Comparison of ENCODE assay signal across 14 cellular contexts in genomic region chr3:169171739-169172138, GRCh38.
DNase-seq lines count a peak whose midpoint lies in the region; ATAC-seq and TF ChIP-seq lines count a peak whose summit lies in the region.
"Had no signal": no experiment of that assay in that cellular context is flagged by ENCODE, and none has a peak within 500 bp of the region (broad histone marks: within the 10 kb centered on the region; RNA-seq: fewer than 3 reads in every experiment).

No MANE protein-coding gene starts in this region.

- peaks cover 3% of the 10 kb centered on the region for H3K27me3 Mint-ChIP-seq in nephron progenitor cell (ENCODE audit: low read depth, poor library complexity)
- no peaks in the 10 kb centered on the region for H3K27me3 Mint-ChIP-seq in activated T-cell treated with anti-CD3 and anti-CD28 coated beads, Interleukin-2, amount 50 U/mL, for 4 hours (ENCODE audit: low read depth)
- H3K27me3 Mint-ChIP-seq in HFFc6 (ENCODE audit: insufficient read depth): peaks cover 6% of the 10 kb centered on the region; the same call in 1 of the 2 replicates

- H2AK9ac ChIP-seq in IMR-90 (replicated peaks; ENCODE audit: low read depth, low read length, poor library complexity): no peak overlapping the region

- dilution Hi-C loops in IMR-90 (cut with HindIII; ENCODE audit: low sequenced_read_pairs, unreplicated experiment): no loop called here

- H2BK20ac ChIP-seq in IMR-90 (ENCODE audit: low read depth, low read length): no peak overlapping the region

- peak; percentile 3 for DNase-seq in GM04503 (ENCODE audit: low read depth)
- DNase-seq in IMR-90: no peak
- peak; percentile 49 for DNase-seq in dermis blood vessel endothelial cell
- no peak for DNase-seq in nephron progenitor cell
- DNase-seq in activated T-cell treated with anti-CD3 and anti-CD28 coated beads, Interleukin-2, amount 50 U/mL, for 4 hours: no peak
- DNase-seq in HFFc6: no peak
- DNase-seq in AML-193 (lab: John Stamatoyannopoulos, UW): no peak
- DNase-seq: H7; KBM-7; NCI-H1092; NCI-H69; NK-92 treated with Interleukin-12 subunit alpha and Interleukin-12 subunit beta, amount 100 ng/mL, for 24 hours; OCI-M1 had no signal

- no peak overlapping the region for H3K27ac ChIP-seq in IMR-90 (ENCODE audit: insufficient read depth, low read length)
- H3K27ac ChIP-seq: BLaER1 treated with 17β-estradiol and CSF1 and Interleukin-3, amounts not matched to agents 10 nM and 100 nM had no signal

- H3K27me3 ChIP-seq in IMR-90 (ENCODE audit: control insufficient read depth, insufficient read depth, low read length): no peaks in the 10 kb centered on the region
- H3K27me3 ChIP-seq: BLaER1 treated with 17β-estradiol and CSF1 and Interleukin-3, amounts not matched to agents 10 nM and 100 nM had no signal

- no peaks in the 10 kb centered on the region for H3K4me1 ChIP-seq in IMR-90 (ENCODE audit: control insufficient read depth, insufficient read depth, low read length)
- H3K4me1 ChIP-seq: BLaER1 treated with 17β-estradiol and CSF1 and Interleukin-3, amounts not matched to agents 10 nM and 100 nM had no signal

- no peak overlapping the region for H3K4me3 ChIP-seq in IMR-90 (ENCODE audit: insufficient read depth, low read depth, low read length)
- H3K4me3 ChIP-seq: BLaER1 treated with 17β-estradiol and CSF1 and Interleukin-3, amounts not matched to agents 10 nM and 100 nM had no signal

- H3K36me3 Mint-ChIP-seq in nephron progenitor cell (ENCODE audit: low read depth) (no peaks in the 10 kb centered on the region), HFFc6 (ENCODE audit: low read depth) (no peaks in the 10 kb centered on the region)
- H3K36me3 Mint-ChIP-seq in activated T-cell treated with anti-CD3 and anti-CD28 coated beads, Interleukin-2, amount 50 U/mL, for 4 hours (ENCODE audit: insufficient read depth): no peaks in the 10 kb centered on the region

- no peaks in the 10 kb centered on the region for H3K36me3 ChIP-seq in IMR-90 (ENCODE audit: control insufficient read depth, insufficient read depth, low read length)
- H3K36me3 ChIP-seq: BLaER1 treated with 17β-estradiol and CSF1 and Interleukin-3, amounts not matched to agents 10 nM and 100 nM had no signal

- no peak overlapping the region for H3K4me3 Mint-ChIP-seq in nephron progenitor cell
- no peak overlapping the region for H3K4me3 Mint-ChIP-seq in activated T-cell treated with anti-CD3 and anti-CD28 coated beads, Interleukin-2, amount 50 U/mL, for 4 hours
- no peak overlapping the region for H3K4me3 Mint-ChIP-seq in HFFc6

- no peaks in the 10 kb centered on the region for H3K9me1 ChIP-seq in IMR-90 (ENCODE audit: insufficient read depth, low read length)

- H3K14ac ChIP-seq in IMR-90 (replicated peaks; ENCODE audit: low read depth, low read length): no peak overlapping the region

- H3K9ac ChIP-seq in IMR-90 (ENCODE audit: low read depth, low read length): no peak overlapping the region
- H3K9ac ChIP-seq: BLaER1 treated with 17β-estradiol and CSF1 and Interleukin-3, amounts not matched to agents 10 nM and 100 nM had no signal

- H4K20me1 ChIP-seq in IMR-90 (ENCODE audit: insufficient read depth, low read length): no peaks in the 10 kb centered on the region
- H4K20me1 ChIP-seq: BLaER1 treated with 17β-estradiol and CSF1 and Interleukin-3, amounts not matched to agents 10 nM and 100 nM had no signal

- ATAC-seq in IMR-90 (ENCODE audit: low read depth): peak; percentile 35; the same call in 1 of the 2 replicates
- no peak for ATAC-seq in activated T-cell treated with anti-CD3 and anti-CD28 coated beads, Interleukin-2, amount 50 U/mL, for 4 hours

- no peak overlapping the region for H3K4ac ChIP-seq in IMR-90 (ENCODE audit: low read depth, low read length)

- no peaks in the 10 kb centered on the region for H3K9me3 ChIP-seq in IMR-90 (ENCODE audit: control insufficient read depth, insufficient read depth, low read length)
- H3K9me3 ChIP-seq: BLaER1 treated with 17β-estradiol and CSF1 and Interleukin-3, amounts not matched to agents 10 nM and 100 nM had no signal

- H4K91ac ChIP-seq in IMR-90 (ENCODE audit: insufficient read depth, low read depth, low read length): no peak overlapping the region

- no peak overlapping the region for H4K5ac ChIP-seq in IMR-90 (ENCODE audit: low read depth, low read length)

- BruUV-seq in IMR-90 (replicated peaks; lab: Mats Ljungman, UMichigan): no TSS peak

- H3K4me1 Mint-ChIP-seq in nephron progenitor cell (peaks cover 30% of the 10 kb centered on the region), HFFc6 (ENCODE audit: low read depth) (no peaks in the 10 kb centered on the region)
- no peaks in the 10 kb centered on the region for H3K4me1 Mint-ChIP-seq in activated T-cell treated with anti-CD3 and anti-CD28 coated beads, Interleukin-2, amount 50 U/mL, for 4 hours (ENCODE audit: low read depth)

- intact Hi-C loops in IMR-90 (cut with micrococcal nuclease): no loop called here

- CTCF ChIA-PET in IMR-90 (lab: Yijun Ruan, JAX): no interaction called here

- TF ChIP-seq RAD21 in IMR-90 (IDR thresholded peaks at IDR 0.05; ENCODE audit: low read length): no peak

- H3K27ac Mint-ChIP-seq in nephron progenitor cell: peak overlapping the region; percentile 4
- no peak overlapping the region for H3K27ac Mint-ChIP-seq in HFFc6

- H3K4me2 ChIP-seq in IMR-90 (ENCODE audit: low read depth, low read length): no peak overlapping the region
- H3K4me2 ChIP-seq: BLaER1 treated with 17β-estradiol and CSF1 and Interleukin-3, amounts not matched to agents 10 nM and 100 nM had no signal

- no peak overlapping the region for H2BK5ac ChIP-seq in IMR-90 (ENCODE audit: low read depth, low read length, poor library complexity, severe bottlenecking)

- H2AK5ac ChIP-seq in IMR-90 (ENCODE audit: low read depth, low read length): no peak overlapping the region

- no peak overlapping the region for H4K8ac ChIP-seq in IMR-90 (ENCODE audit: low read depth in 2 of 2, low read length in 2 of 2)

- H3K23ac ChIP-seq in IMR-90 (ENCODE audit: low read depth, low read length): no peak overlapping the region

- H3K18ac ChIP-seq in IMR-90 (ENCODE audit: low read depth, low read length): no peak overlapping the region

- no peak overlapping the region for H2BK15ac ChIP-seq in IMR-90 (ENCODE audit: low read depth, low read length)

- H3K9me3 Mint-ChIP-seq in nephron progenitor cell (no peaks in the 10 kb centered on the region), HFFc6 (no peaks in the 10 kb centered on the region)
- H3K9me3 Mint-ChIP-seq in activated T-cell treated with anti-CD3 and anti-CD28 coated beads, Interleukin-2, amount 50 U/mL, for 4 hours: no peaks in the 10 kb centered on the region

- POLR2A ChIA-PET in IMR-90 (lab: Charles Lee; ENCODE audit: unreplicated experiment): no interaction called here

- no peak for TF ChIP-seq CTCF in IMR-90 (conservative IDR thresholded peaks at IDR 0.05; ENCODE audit: low read depth, low read length)
- no peak for TF ChIP-seq CTCF in nephron progenitor cell (IDR thresholded peaks at IDR 0.05)
- no peak for TF ChIP-seq CTCF in HFFc6 (IDR thresholded peaks at IDR 0.05)

- in situ Hi-C loops in IMR-90 (cut with MboI; ENCODE audit: low sequenced_read_pairs): no loop called here

- no peak overlapping the region for H2AFZ ChIP-seq in IMR-90 (replicated peaks; ENCODE audit: low read length, poor library complexity)

- TF ChIP-seq POLR2A in IMR-90 (IDR thresholded peaks at IDR 0.05; ENCODE audit: low read depth, low read length): no peak

- H3K79me1 ChIP-seq in IMR-90 (ENCODE audit: low read depth in 1 of 2, low read length in 2 of 2): no peaks in the 10 kb centered on the region

- H3K56ac ChIP-seq in IMR-90 (ENCODE audit: extremely low read depth, insufficient read depth, low read length): no peak overlapping the region

- no peak overlapping the region for H2BK120ac ChIP-seq in IMR-90 (ENCODE audit: low read depth, low read length)

TF ChIP-seq in IMR-90, 13 proteins besides CTCF, POLR2A, EP300 and RAD21:
- no peak for TF ChIP-seq RFX5 (IDR thresholded peaks at IDR 0.05; ENCODE audit: low read depth, low read length)
- TF ChIP-seq CHD1 (IDR thresholded peaks at IDR 0.05; ENCODE audit: low read depth, low read length): no peak
- TF ChIP-seq BHLHE40 (IDR thresholded peaks at IDR 0.05; ENCODE audit: low read depth, low read length): no peak
- no peak for TF ChIP-seq ELK1 (IDR thresholded peaks at IDR 0.05; ENCODE audit: borderline replicate concordance, low read depth, low read length)
- TF ChIP-seq FOS (IDR thresholded peaks at IDR 0.05; ENCODE audit: low read depth, low read length): no peak
- no peak for TF ChIP-seq MAFK (IDR thresholded peaks at IDR 0.05; ENCODE audit: low read depth, low read length)

Comparison
In these comparisons a context has a peak if more than half of its experiments do, and no peak if none do; other contexts are left out.
1. DNase-seq: peak in GM04503 (single experiment) and dermis blood vessel endothelial cell (single experiment); none in IMR-90 (single experiment), nephron progenitor cell (single experiment), activated T-cell treated with anti-CD3 and anti-CD28 coated beads, Interleukin-2, amount 50 U/mL, for 4 hours (single experiment), HFFc6 (single experiment) and AML-193 (0 of 2).